In genomic region chr14:106613256-106613655, GRCh38 we compare ENCODE assay signal across 20 cellular contexts.
DNase-seq lines count a peak whose midpoint lies in the region; ATAC-seq, FAIRE-seq and TF ChIP-seq lines count a peak whose summit lies in the region.
"Had no signal": no experiment of that assay in that cellular context is flagged by ENCODE, and none has a peak within 500 bp of the region (broad histone marks: within the 10 kb centered on the region; RNA-seq: fewer than 3 reads in every experiment).

No MANE protein-coding gene starts in this region.

- 18% methylated on average over 4 of the region's 4 CpGs for WGBS in GM12878 (ENCODE audit: insufficient coverage, insufficient replicate concordance, low lambda C conversion rate, missing lambda C conversion rate)
- WGBS in thyroid gland, 2 donors, result 58 to 64% methylated on average over 4 of the region's 4 CpGs

- H3K36me3 ChIP-seq in GM12878 (ENCODE audit: control insufficient read depth in 2 of 2, insufficient read depth in 2 of 2, low read length in 1 of 2), result no peaks in the 10 kb centered on the region
- H3K36me3 ChIP-seq in CD8-positive, alpha-beta T cell (ENCODE audit: insufficient read depth, low read length), result no peaks in the 10 kb centered on the region
- H3K36me3 ChIP-seq in thyroid gland, result no peaks in the 10 kb centered on the region
- H3K36me3 ChIP-seq: BLaER1 treated with 17β-estradiol and CSF1 and Interleukin-3, amounts not matched to agents 10 nM and 100 nM had no signal

- no peaks in the 10 kb centered on the region for H3K9me3 ChIP-seq in GM12878 (replicated peaks; ENCODE audit: control insufficient read depth, insufficient read depth, low read length)
- H3K9me3 ChIP-seq in CD8-positive, alpha-beta T cell (ENCODE audit: low read length), result no peaks in the 10 kb centered on the region
- no peaks in the 10 kb centered on the region for H3K9me3 ChIP-seq in thyroid gland
- H3K9me3 ChIP-seq: BLaER1 treated with 17β-estradiol and CSF1 and Interleukin-3, amounts not matched to agents 10 nM and 100 nM had no signal

- H3K4me2 ChIP-seq in GM12878 (ENCODE audit: control insufficient read depth, insufficient read depth), result no peak overlapping the region
- H3K4me2 ChIP-seq: BLaER1 treated with 17β-estradiol and CSF1 and Interleukin-3, amounts not matched to agents 10 nM and 100 nM; KMS-11 had no signal

- H3K9ac ChIP-seq in GM12878 (ENCODE audit: control insufficient read depth, insufficient read depth, low read length), result no peak overlapping the region
- H3K9ac ChIP-seq: BLaER1 treated with 17β-estradiol and CSF1 and Interleukin-3, amounts not matched to agents 10 nM and 100 nM; KMS-11 had no signal

- TF ChIP-seq EP300 in GM12878 (IDR thresholded peaks at IDR 0.05; ENCODE audit: borderline replicate concordance in 1 of 2, control insufficient read depth in 1 of 2, low read depth in 2 of 2, low read length in 2 of 2), result no peak

- TF ChIP-seq POLR2A in GM12891 (IDR thresholded peaks at IDR 0.05; ENCODE audit: low read depth, low read length), result no peak
- TF ChIP-seq POLR2A in GM12878 (IDR thresholded peaks at IDR 0.05; ENCODE audit: low read depth, low read length), result no peak
- TF ChIP-seq POLR2A in thyroid gland (IDR thresholded peaks at IDR 0.05), result no peak

- H3K9me3 Mint-ChIP-seq in activated T-cell treated with anti-CD3 and anti-CD28 coated beads, Interleukin-2, amount 50 U/mL, for 72 hours, result no peaks in the 10 kb centered on the region
- H3K9me3 Mint-ChIP-seq in CD8-positive, alpha-beta T cell, result no peaks in the 10 kb centered on the region
- H3K9me3 Mint-ChIP-seq: CD8-positive, alpha-beta memory T cell had no signal

- H3K4me1 Mint-ChIP-seq in activated T-cell treated with anti-CD3 and anti-CD28 coated beads, Interleukin-2, amount 50 U/mL, for 72 hours (ENCODE audit: low read depth), result peaks cover 5% of the 10 kb centered on the region
- no peaks in the 10 kb centered on the region for H3K4me1 Mint-ChIP-seq in CD8-positive, alpha-beta T cell (ENCODE audit: low read depth)
- H3K4me1 Mint-ChIP-seq: CD8-positive, alpha-beta memory T cell had no signal

- TF ChIP-seq CTCF in GM20000 (IDR thresholded peaks at IDR 0.05; ENCODE audit: extremely low read depth, missing control alignments), result no peak
- no peak for TF ChIP-seq CTCF in GM12878 (IDR thresholded peaks at IDR 0.05 in 2 of 3, conservative IDR thresholded peaks at IDR 0.05 in 1 of 3; ENCODE audit: control insufficient read depth in 2 of 3, extremely low read depth in 1 of 3, insufficient read depth in 1 of 3, low read depth in 3 of 3, low read length in 3 of 3)
- TF ChIP-seq CTCF in CD8-positive, alpha-beta T cell (IDR thresholded peaks at IDR 0.05), result no peak
- TF ChIP-seq CTCF in thyroid gland (IDR thresholded peaks at IDR 0.05), result no peak

- H2AFZ ChIP-seq in GM12878 (ENCODE audit: control insufficient read depth, low read depth, low read length), result no peak overlapping the region

- H3K27ac Mint-ChIP-seq in activated T-cell treated with anti-CD3 and anti-CD28 coated beads, Interleukin-2, amount 50 U/mL, for 72 hours, result peak overlapping the region; percentile 57
- no peak overlapping the region for H3K27ac Mint-ChIP-seq in CD8-positive, alpha-beta T cell
- H3K27ac Mint-ChIP-seq: B cell, HFFc6 had no signal

- no peak for TF ChIP-seq RAD21 in GM12878 (IDR thresholded peaks at IDR 0.05; ENCODE audit: insufficient read depth, low read depth, low read length)

- no peak overlapping the region for H3K4me3 ChIP-seq in GM12878
- no peak overlapping the region for H3K4me3 ChIP-seq in CD8-positive, alpha-beta T cell (ENCODE audit: low read depth, low read length)
- no peak overlapping the region for H3K4me3 ChIP-seq in thyroid gland (replicated peaks in 1 of 3)
- H3K4me3 ChIP-seq: BLaER1 treated with 17β-estradiol and CSF1 and Interleukin-3, amounts not matched to agents 10 nM and 100 nM had no signal

- POLR2A ChIA-PET in GM12878 (lab: Charles Lee), result no interaction called here
- POLR2A ChIA-PET in CD8-positive, alpha-beta T cell (lab: Charles Lee), result no interaction called here

- H4K20me1 ChIP-seq in GM12878 (ENCODE audit: control insufficient read depth, insufficient read depth), result no peaks in the 10 kb centered on the region
- H4K20me1 ChIP-seq: BLaER1 treated with 17β-estradiol and CSF1 and Interleukin-3, amounts not matched to agents 10 nM and 100 nM had no signal

- FAIRE-seq in GM12891 (lab: Jason Lieb, UNC), result peak; percentile 81
- FAIRE-seq in GM12878 (lab: Jason Lieb, UNC), result no peak

- SMC1A ChIA-PET in GM12878 (lab: Charles Lee; ENCODE audit: uncharacterized antibody, unreplicated experiment), result no interaction called here

- DNase-seq in activated T-cell treated with anti-CD3 and anti-CD28 coated beads, Interleukin-2, amount 50 U/mL, for 72 hours, result peak in 1 of 2 donors; percentile 23
- no peak for DNase-seq in activated T-cell treated with anti-CD3 and anti-CD28 coated beads, Interleukin-2, amount 50 U/mL, for 48 hours
- DNase-seq in GM12891 (ENCODE audit: insufficient read length, low spot score) (peak; percentile 17), GM20000 (ENCODE audit: low spot score) (peak; percentile 15), GM12878 (ENCODE audit: low read depth, low spot score) (no peak), thyroid gland (no peak)
- DNase-seq in CD8-positive, alpha-beta T cell, result no peak
- DNase-seq: CD8-positive, alpha-beta memory T cell; COR-L47; DMS 273 treated with DMSO at 0.1 percent for 48 hours; GDM1; GOT3; H7; HFFc6 had no signal

- H3K4me3 Mint-ChIP-seq in activated T-cell treated with anti-CD3 and anti-CD28 coated beads, Interleukin-2, amount 50 U/mL, for 72 hours, result no peak overlapping the region
- H3K4me3 Mint-ChIP-seq in CD8-positive, alpha-beta T cell, result no peak overlapping the region
- H3K4me3 Mint-ChIP-seq: B cell; CD8-positive, alpha-beta memory T cell; HFFc6 had no signal

- BruUV-seq in GM12878 (replicated peaks; lab: Mats Ljungman, UMichigan), result no TSS peak

- H3K27me3 ChIP-seq in GM12878 (replicated peaks in 1 of 2; ENCODE audit: control insufficient read depth in 2 of 2, insufficient read depth in 2 of 2, low read length in 1 of 2) (peaks cover 0 to 3% of the 10 kb centered on the region in 2 experiments; a peak in 1 of 4 replicates), thyroid gland (no peaks in the 10 kb centered on the region)
- no peaks in the 10 kb centered on the region for H3K27me3 ChIP-seq in CD8-positive, alpha-beta T cell (ENCODE audit: insufficient read depth, low read length)
- H3K27me3 ChIP-seq: BLaER1 treated with 17β-estradiol and CSF1 and Interleukin-3, amounts not matched to agents 10 nM and 100 nM had no signal

- no peaks in the 10 kb centered on the region for H3K36me3 Mint-ChIP-seq in activated T-cell treated with anti-CD3 and anti-CD28 coated beads, Interleukin-2, amount 50 U/mL, for 72 hours (ENCODE audit: insufficient read depth in 2 of 2)
- no peaks in the 10 kb centered on the region for H3K36me3 Mint-ChIP-seq in CD8-positive, alpha-beta T cell
- H3K36me3 Mint-ChIP-seq: CD8-positive, alpha-beta memory T cell had no signal

- RAD21 ChIA-PET in GM12878 (lab: Charles Lee; ENCODE audit: unreplicated experiment), result no interaction called here

- intact Hi-C loops in GM12878 (cut with micrococcal nuclease; ENCODE audit: unreplicated experiment) (loop anchor here (5.0 kb wide), 1 partner anchor 49 kb away; no protein-coding TSS in a partner anchor), thyroid gland (cut with DNase I) (no loop called here)
- intact Hi-C loops in CD8-positive, alpha-beta T cell (cut with DNase I, micrococcal nuclease), result no loop called here

- peaks cover 52% of the 10 kb centered on the region for H3K27me3 Mint-ChIP-seq in activated T-cell treated with anti-CD3 and anti-CD28 coated beads, Interleukin-2, amount 50 U/mL, for 72 hours (ENCODE audit: low read depth)
- H3K27me3 Mint-ChIP-seq in CD8-positive, alpha-beta T cell (ENCODE audit: low read depth), result peaks cover 24% of the 10 kb centered on the region

- CTCF ChIA-PET in GM12878 (lab: Yijun Ruan, JAX), result interaction anchor here (0.7 to 2.0 kb wide), 6 partner anchors 9 to 196 kb away, joined by 3 to 9 read pairs (median 4); no protein-coding TSS in a partner anchor
- CTCF ChIA-PET in CD8-positive, alpha-beta T cell (lab: Charles Lee), result interaction anchor here (1.8 kb wide), 1 partner anchor 10 kb away, joined by 4 read pairs; no protein-coding TSS in a partner anchor

- H3K27ac ChIP-seq in GM12878 (ENCODE audit: control insufficient read depth, insufficient read depth), result no peak overlapping the region
- H3K27ac ChIP-seq in CD8-positive, alpha-beta T cell (ENCODE audit: low read depth, low read length), result no peak overlapping the region
- no peak overlapping the region for H3K27ac ChIP-seq in thyroid gland
- H3K27ac ChIP-seq: BLaER1 treated with 17β-estradiol and CSF1 and Interleukin-3, amounts not matched to agents 10 nM and 100 nM; HL-60; KMS-11 had no signal

- H3K79me2 ChIP-seq in GM12878 (ENCODE audit: control insufficient read depth, insufficient read depth, low read length), result no peaks in the 10 kb centered on the region

- ATAC-seq in activated T-cell treated with anti-CD3 and anti-CD28 coated beads, Interleukin-2, amount 50 U/mL, for 72 hours (replicated peaks in 1 of 2), result peak; percentile 86 to 94
- peak; percentile 72 for ATAC-seq in GM12878
- ATAC-seq in CD8-positive, alpha-beta T cell, result no peak
- no peak for ATAC-seq in HG02973 (IDR thresholded peaks at IDR 0.05; ENCODE audit: unreplicated experiment)
- ATAC-seq: HCT116 had no signal

- H3K4me1 ChIP-seq in GM12878 (ENCODE audit: control insufficient read depth, insufficient read depth, low read length) (no peaks in the 10 kb centered on the region), thyroid gland (no peaks in the 10 kb centered on the region)
- H3K4me1 ChIP-seq in CD8-positive, alpha-beta T cell (ENCODE audit: insufficient read depth, low read length), result no peaks in the 10 kb centered on the region

- in situ Hi-C loops in GM12878 (cut with MboI), result no loop called here

TF ChIP-seq in GM12891, 5 proteins besides CTCF, POLR2A, EP300 and RAD21:
- TF ChIP-seq PAX5 (IDR thresholded peaks at IDR 0.05; ENCODE audit: insufficient read depth, low read length, severe bottlenecking) (no peak), TAF1 (IDR thresholded peaks at IDR 0.05; ENCODE audit: low read depth, low read length) (no peak), POLR2AphosphoS5 (IDR thresholded peaks at IDR 0.05; ENCODE audit: low read depth, low read length) (no peak), SPI1 (IDR thresholded peaks at IDR 0.05; ENCODE audit: low read depth, low read length) (no peak), POU2F2 (IDR thresholded peaks at IDR 0.05; ENCODE audit: low read depth, low read length) (no peak)

TF ChIP-seq in GM12878, 131 proteins besides CTCF, POLR2A, EP300 and RAD21 (continues in another document):
- TF ChIP-seq RELA (IDR thresholded peaks at IDR 0.05; ENCODE audit: borderline replicate concordance, partially characterized antibody), result no peak
- TF ChIP-seq ZZZ3 (IDR thresholded peaks at IDR 0.05; ENCODE audit: control insufficient read depth, insufficient read length, low read depth), result no peak
- 0 out of 2 replicates have a peak, but pooled peaks have one; percentile 11 for TF ChIP-seq CREM (IDR thresholded peaks at IDR 0.05; ENCODE audit: low read depth)
- TF ChIP-seq RUNX3 (IDR thresholded peaks at IDR 0.05; ENCODE audit: low read length), result peak; percentile 54; the same call in 1 of the 2 replicates
- TF ChIP-seq SREBF1 (IDR thresholded peaks at IDR 0.05; ENCODE audit: low read length), result no peak
- TF ChIP-seq JUNB (IDR thresholded peaks at IDR 0.05), result peak; percentile 77
- no peak for TF ChIP-seq NFYA (IDR thresholded peaks at IDR 0.05; ENCODE audit: borderline replicate concordance, low read depth, low read length)

Comparison
In these comparisons a context has a peak if more than half of its experiments do, and no peak if none do; other contexts are left out.
1. ATAC-seq: peak in activated T-cell treated with anti-CD3 and anti-CD28 coated beads, Interleukin-2, amount 50 U/mL, for 72 hours (2 of 2) and GM12878 (single experiment); none in CD8-positive, alpha-beta T cell (single experiment) and HG02973 (single experiment).
2. DNase-seq: peak in GM12891 (single experiment) and GM20000 (single experiment); none in activated T-cell treated with anti-CD3 and anti-CD28 coated beads, Interleukin-2, amount 50 U/mL, for 48 hours (0 of 2), GM12878 (single experiment), CD8-positive, alpha-beta T cell (0 of 7) and thyroid gland (0 of 2).